10 cellular contexts compared by ENCODE assay signal in genomic region chr19:35546532-35546931, GRCh38. TPM values are rescaled to one million over a fixed set of nuclear protein-coding genes. Genes with fewer than 3 reads are reported as not detected.
A peak's percentile ranks its signal among the peaks of the same experiment; 100 is the strongest.
DNase-seq lines count a peak whose midpoint lies in the region; ATAC-seq and TF ChIP-seq lines count a peak whose summit lies in the region.
"Had no signal": no experiment of that assay in that cellular context is flagged by ENCODE, and none has a peak within 500 bp of the region (broad histone marks: within the 10 kb centered on the region; RNA-seq: fewer than 3 reads in every experiment).

No MANE protein-coding gene starts in this region.

- H3K9me3 Mint-ChIP-seq in Calu3 (ENCODE audit: low read depth, unreplicated experiment), result no peaks in the 10 kb centered on the region

- peaks cover 28% of the 10 kb centered on the region for H3K4me1 Mint-ChIP-seq in Calu3 (ENCODE audit: low read depth, unreplicated experiment)

- peaks cover 25% of the 10 kb centered on the region for H3K4me1 ChIP-seq in OCI-LY3 (ENCODE audit: low read length)
- no peaks in the 10 kb centered on the region for H3K4me1 ChIP-seq in endocrine pancreas (ENCODE audit: control insufficient read depth, insufficient read depth, low read length)
- peaks cover 9 to 15% of the 10 kb centered on the region in 2 experiments for H3K4me1 ChIP-seq in trophoblast cell (ENCODE audit: control insufficient read depth in 1 of 2, insufficient read depth in 2 of 2, low read length in 2 of 2)

- BruUV-seq in Calu3 (replicated peaks; lab: Mats Ljungman, UMichigan), result no TSS peak

- H3K9ac ChIP-seq in OCI-LY3 (ENCODE audit: low read length), result peak overlapping the region; percentile 94
- H3K9ac ChIP-seq in endocrine pancreas (ENCODE audit: control insufficient read depth, insufficient read depth, low read length), result peak overlapping the region; percentile 57
- H3K9ac ChIP-seq in trophoblast cell (ENCODE audit: low read length), result no peak overlapping the region

- CTCF ChIA-PET in Calu3 (lab: Charles Lee), result interaction anchor here (1.2 kb wide), 1 partner anchor 36 kb away, joined by 3 read pairs; no protein-coding TSS in a partner anchor

- H3K18ac ChIP-seq in trophoblast cell (ENCODE audit: low read length), result no peak overlapping the region

- peak overlapping the region; percentile 91 for H3K4me2 ChIP-seq in OCI-LY3 (ENCODE audit: low read length)
- peak overlapping the region; percentile 67 for H3K4me2 ChIP-seq in trophoblast cell (ENCODE audit: low read length)

- no peak overlapping the region for H4K91ac ChIP-seq in trophoblast cell (ENCODE audit: low read depth, low read length)

- DNase-seq in Calu3 (no peak), trophoblast cell (no peak), NCI-H187 (lab: John Stamatoyannopoulos, UW) (no peak), NCI-H2081 treated with DMSO at 0.1 percent for 48 hours (lab: John Stamatoyannopoulos, UW) (no peak), LoVo (ENCODE audit: low spot score) (no peak)

- peaks cover 58% of the 10 kb centered on the region for H3K36me3 Mint-ChIP-seq in Calu3 (ENCODE audit: insufficient read depth, unreplicated experiment)

- H3K79me2 ChIP-seq in OCI-LY3 (ENCODE audit: low read length) (peaks cover 36% of the 10 kb centered on the region), trophoblast cell (ENCODE audit: control insufficient read depth, insufficient read depth, low read length, poor library complexity) (peaks cover 7% of the 10 kb centered on the region)

- no peak overlapping the region for H3K14ac ChIP-seq in trophoblast cell (ENCODE audit: low read length)

- no peak for ATAC-seq in GM21825 (IDR thresholded peaks at IDR 0.05; ENCODE audit: unreplicated experiment)

- intact Hi-C loops in Calu3 (cut with micrococcal nuclease; ENCODE audit: unreplicated experiment), result loop anchor here (5.0 kb wide), 1 partner anchor 34 kb away; the partner anchor contains the start of gene DMKN

- peak overlapping the region; percentile 87 for H3K27ac Mint-ChIP-seq in Calu3 (ENCODE audit: unreplicated experiment)

- H3K36me3 ChIP-seq in OCI-LY3 (replicated peaks; ENCODE audit: low read depth, low read length) (peaks cover 23% of the 10 kb centered on the region), endocrine pancreas (ENCODE audit: control insufficient read depth, insufficient read depth, low read length) (no peaks in the 10 kb centered on the region), trophoblast cell (ENCODE audit: control insufficient read depth in 1 of 2, insufficient read depth in 2 of 2, low read length in 2 of 2) (peaks cover 14 to 21% of the 10 kb centered on the region in 2 experiments)

- H3K27ac ChIP-seq in OCI-LY3 (ENCODE audit: low read length) (peak overlapping the region; percentile 46; the same call in 1 of the 2 replicates), trophoblast cell (ENCODE audit: low read depth, low read length) (no peak overlapping the region)

- H4K8ac ChIP-seq in trophoblast cell (ENCODE audit: low read depth, low read length), result no peak overlapping the region

- TF ChIP-seq CTCF in Calu3 (IDR thresholded peaks at IDR 0.05; ENCODE audit: unreplicated experiment), result no peak
- TF ChIP-seq CTCF in OCI-LY3 (IDR thresholded peaks at IDR 0.05; ENCODE audit: low read depth, low read length), result no peak

- H2BK120ac ChIP-seq in trophoblast cell (ENCODE audit: insufficient read depth, low read length, poor library complexity), result no peak overlapping the region

- H2BK12ac ChIP-seq in trophoblast cell (ENCODE audit: low read length), result no peak overlapping the region

- H3K27me3 Mint-ChIP-seq in Calu3 (ENCODE audit: unreplicated experiment), result no peaks in the 10 kb centered on the region

- H3K9me3 ChIP-seq in OCI-LY3 (ENCODE audit: insufficient read depth, low read length), result no peaks in the 10 kb centered on the region
- H3K9me3 ChIP-seq in endocrine pancreas (ENCODE audit: control insufficient read depth, low read length), result no peaks in the 10 kb centered on the region
- no peaks in the 10 kb centered on the region for H3K9me3 ChIP-seq in trophoblast cell (ENCODE audit: insufficient read depth, low read depth, low read length)

- no peaks in the 10 kb centered on the region; the same call in 1 of the 2 replicates for H4K20me1 ChIP-seq in OCI-LY3 (ENCODE audit: insufficient read depth, low read length)

- H2BK5ac ChIP-seq in trophoblast cell (ENCODE audit: low read depth, low read length, poor library complexity), result no peak overlapping the region

- no peak overlapping the region for H3K23ac ChIP-seq in trophoblast cell (ENCODE audit: low read length)

- H2AK5ac ChIP-seq in trophoblast cell (ENCODE audit: low read length), result no peak overlapping the region

- H3K79me1 ChIP-seq in trophoblast cell (ENCODE audit: low read length), result peaks cover 7% of the 10 kb centered on the region

- H2AFZ ChIP-seq in OCI-LY3 (ENCODE audit: low read depth, low read length), result no peak overlapping the region
- no peak overlapping the region for H2AFZ ChIP-seq in trophoblast cell (ENCODE audit: insufficient read depth, low read length, poor library complexity)

- H4K12ac ChIP-seq in trophoblast cell (ENCODE audit: low read depth, low read length), result no peak overlapping the region

- H3K4me3 ChIP-seq in OCI-LY3 (ENCODE audit: low read length) (peak overlapping the region; percentile 89), endocrine pancreas (ENCODE audit: control insufficient read depth, insufficient read depth, low read length) (peak overlapping the region; percentile 33), trophoblast cell (ENCODE audit: low read depth, low read length) (no peak overlapping the region)

- no peaks in the 10 kb centered on the region for H3K27me3 ChIP-seq in OCI-LY3 (ENCODE audit: low read depth, low read length)
- H3K27me3 ChIP-seq in endocrine pancreas (ENCODE audit: control insufficient read depth, insufficient read depth, low read length), result no peaks in the 10 kb centered on the region
- H3K27me3 ChIP-seq in trophoblast cell (ENCODE audit: insufficient read depth, low read length), result no peaks in the 10 kb centered on the region

- H3K4ac ChIP-seq in trophoblast cell (ENCODE audit: low read depth, low read length), result no peak overlapping the region

- WGBS in trophoblast cell (ENCODE audit: extremely low coverage, insufficient coverage, insufficient read length), result no CpG with 5 or more reads among the region's 8 CpGs

- H3K4me3 Mint-ChIP-seq in Calu3 (ENCODE audit: low read depth, unreplicated experiment), result peak overlapping the region; percentile 96

RNA-seq across cellular contexts. Expression of gene TMEM147, which starts 1.1 kb away (rescaled TPM):
- total RNA-seq in Calu3 (2022), result 114 and 118 TPM in 2 replicates
- polyA plus RNA-seq in trophoblast cell (2013), result 74.2 and 81.6 TPM in 2 replicates

RNA-seq across cellular contexts. Expression of gene GAPDHS, which starts 13.3 kb away (rescaled TPM):
- total RNA-seq in Calu3 (2022), result not detected in 2 replicates
- polyA plus RNA-seq in trophoblast cell (2013), result not detected in 2 replicates
- total RNA-seq: left lobe of liver, M059J had no signal

RNA-seq across cellular contexts. Expression of gene ATP4A, which starts 16.9 kb away (rescaled TPM):
- total RNA-seq in Calu3 (2022), result not detected in 2 replicates
- polyA plus RNA-seq in trophoblast cell (2013), result not detected in 2 replicates
- total RNA-seq: left lobe of liver, M059J had no signal

RNA-seq across cellular contexts. Expression of gene SBSN, which starts 18.4 kb away (rescaled TPM):
- not detected in 2 replicates for total RNA-seq in Calu3 (2022)
- polyA plus RNA-seq in trophoblast cell (2013), result 7.9 TPM in 2 replicates
- total RNA-seq: left lobe of liver had no signal

RNA-seq across cellular contexts. Expression of gene DMKN, which starts 33.1 kb away (rescaled TPM):
- total RNA-seq in Calu3 (2022), result 218 and 224 TPM in 2 replicates
- polyA plus RNA-seq in trophoblast cell (2013), result 153 and 164 TPM in 2 replicates
